15 cellular contexts compared by ENCODE assay signal in the genomic region with DNA sequence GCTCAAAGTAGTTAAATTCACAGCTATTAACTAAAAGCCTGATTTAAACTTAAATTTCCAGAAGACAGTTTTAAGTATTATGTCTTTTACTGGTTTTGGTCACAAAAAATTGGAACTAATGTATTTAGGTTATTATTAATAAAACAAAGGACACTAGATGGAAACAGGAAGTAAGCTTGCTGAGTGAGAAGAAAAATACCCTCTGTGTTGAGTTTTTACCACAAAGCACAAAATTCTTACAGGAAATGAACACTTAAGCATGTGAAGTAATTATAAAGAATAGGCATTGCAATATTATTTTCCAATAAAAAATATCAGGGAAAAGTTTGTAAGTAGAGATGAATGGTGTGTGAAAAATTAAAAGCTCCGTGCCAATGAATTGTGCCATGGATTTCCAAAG. TPM values are rescaled to one million over a fixed set of nuclear protein-coding genes. Genes with fewer than 3 reads are reported as not detected.
DNase-seq lines count a peak whose midpoint lies in the region; ATAC-seq and TF ChIP-seq lines count a peak whose summit lies in the region.
"Had no signal": no experiment of that assay in that cellular context is flagged by ENCODE, and none has a peak within 500 bp of the region (broad histone marks: within the 10 kb centered on the region; RNA-seq: fewer than 3 reads in every experiment).

No MANE protein-coding gene starts in this region.

- DNase-seq in A673 (ENCODE audit: low spot score) (peak; percentile 66), MV-4-11 (lab: John Stamatoyannopoulos, UW) (peak; percentile 56), dermis microvascular lymphatic vessel endothelial cell (ENCODE audit: low read depth in 2 of 2) (peak; percentile 33 to 60), RKO (ENCODE audit: low spot score) (no peak), Caco-2 (no peak)
- DNase-seq in stimulated activated CD4-positive, alpha-beta T cell treated with anti-CD3 and anti-CD28 coated beads, Interleukin-4, amount 100 ng/mL, for 24 hours = no peak
- DNase-seq: activated CD4-positive, alpha-beta T cell treated with anti-CD3 and anti-CD28 coated beads, Interleukin-2, amount 50 U/mL, for 48 hours; activated gamma-delta T cell; stimulated activated CD4-positive, alpha-beta T cell treated with anti-CD3 and anti-CD28 coated beads, Interleukin-2, amount 100 ng/mL, for 48 hours; stimulated activated naive CD8-positive, alpha-beta T cell treated with anti-CD3 and anti-CD28 coated beads, Interleukin-15, Interleukin-2, amounts not matched to agents 100 U/mL and 50 U/mL, for 24 hours had no signal

- H3K27me3 ChIP-seq in A673 (replicated peaks; ENCODE audit: insufficient read depth, low read depth, low read length, poor library complexity) (no peaks in the 10 kb centered on the region), Caco-2 (replicated peaks; ENCODE audit: control insufficient read depth, insufficient read depth, low read length) (no peaks in the 10 kb centered on the region)
- H3K27me3 ChIP-seq: cardiac muscle cell had no signal

- TF ChIP-seq CTCF in A673 (conservative IDR thresholded peaks at IDR 0.05; ENCODE audit: low read depth, low read length) = no peak
- TF ChIP-seq CTCF in Caco-2 (IDR thresholded peaks at IDR 0.05; ENCODE audit: insufficient read depth in 1 of 2, low read depth in 1 of 2, low read length in 1 of 2, severe bottlenecking in 1 of 2, unreplicated experiment in 1 of 2) = no peak

- no peaks in the 10 kb centered on the region for H3K27me3 Mint-ChIP-seq in Caco-2 (ENCODE audit: insufficient read depth, unreplicated experiment)
- H3K27me3 Mint-ChIP-seq: progenitor cell of endocrine pancreas had no signal

- no peak overlapping the region for H3K27ac Mint-ChIP-seq in Caco-2 (ENCODE audit: unreplicated experiment)
- H3K27ac Mint-ChIP-seq: mesothelial cell of epicardium, progenitor cell of endocrine pancreas had no signal

- H3K4me1 ChIP-seq in A673 (ENCODE audit: insufficient read depth, low read length, poor library complexity, severe bottlenecking) (peaks cover 24% of the 10 kb centered on the region), Caco-2 (peaks cover 12% of the 10 kb centered on the region)

- POLR2A ChIA-PET in A673 (lab: Charles Lee; ENCODE audit: low non-redundant PET) = no interaction called here
- POLR2A ChIA-PET in Caco-2 (lab: Charles Lee) = no interaction called here

- H3K4me3 Mint-ChIP-seq in Caco-2 (ENCODE audit: unreplicated experiment) = no peak overlapping the region
- H3K4me3 Mint-ChIP-seq: mesothelial cell of epicardium had no signal

- peaks cover 33% of the 10 kb centered on the region for H3K4me1 Mint-ChIP-seq in Caco-2 (ENCODE audit: low read depth, unreplicated experiment)

- H3K27ac ChIP-seq in A673 (ENCODE audit: low read depth, low read length, poor library complexity, severe bottlenecking) = no peak overlapping the region
- H3K27ac ChIP-seq: cardiac muscle cell had no signal

- intact Hi-C loops in A673 (cut with micrococcal nuclease; ENCODE audit: unreplicated experiment) = no loop called here
- intact Hi-C loops in Caco-2 (cut with micrococcal nuclease; ENCODE audit: unreplicated experiment) = no loop called here

- H3K4me3 ChIP-seq in A673 (ENCODE audit: low read depth, low read length, poor library complexity, severe bottlenecking) = no peak overlapping the region
- no peak overlapping the region for H3K4me3 ChIP-seq in Caco-2 (ENCODE audit: low read depth, low read length)
- H3K4me3 ChIP-seq: cardiac muscle cell had no signal

- CTCF ChIA-PET in A673 (lab: Charles Lee) (no interaction called here), Caco-2 (lab: Charles Lee) (no interaction called here)

- BruUV-seq in A673 (replicated peaks; lab: Mats Ljungman, UMichigan) (no TSS peak), Caco-2 (replicated peaks; lab: Mats Ljungman, UMichigan) (no TSS peak)

- ATAC-seq in GM18520 (IDR thresholded peaks at IDR 0.05; ENCODE audit: unreplicated experiment) = peak; percentile 49
- ATAC-seq in HG02678 (IDR thresholded peaks at IDR 0.05; ENCODE audit: unreplicated experiment) = no peak
- ATAC-seq: stimulated activated naive CD8-positive, alpha-beta T cell treated with anti-CD3 and anti-CD28 coated beads, Interleukin-15, Interleukin-2, amounts not matched to agents 100 U/mL and 50 U/mL, for 24 hours had no signal

- H3K36me3 Mint-ChIP-seq in Caco-2 (ENCODE audit: insufficient read depth, unreplicated experiment) = peaks cover 57% of the 10 kb centered on the region

- H3K9me3 ChIP-seq in A673 (ENCODE audit: low read depth, low read length, poor library complexity, severe bottlenecking) = no peaks in the 10 kb centered on the region
- no peaks in the 10 kb centered on the region for H3K9me3 ChIP-seq in Caco-2

- H3K36me3 ChIP-seq in A673 (ENCODE audit: insufficient read depth, low read length, poor library complexity, severe bottlenecking) (no peaks in the 10 kb centered on the region), Caco-2 (ENCODE audit: control insufficient read depth, insufficient read depth, low read length) (no peaks in the 10 kb centered on the region; the same call in 1 of the 2 replicates)
- H3K36me3 ChIP-seq: cardiac muscle cell had no signal

- H3K9me3 Mint-ChIP-seq in Caco-2 (ENCODE audit: unreplicated experiment) = no peaks in the 10 kb centered on the region
- H3K9me3 Mint-ChIP-seq: mesothelial cell of epicardium had no signal

RNA-seq across cellular contexts. Expression of gene PIK3C2A, which starts 46.3 kb away (rescaled TPM):
- total RNA-seq in A673 (2021) (43.8 and 44.2 TPM in 2 replicates), dermis microvascular lymphatic vessel endothelial cell (36.7 and 36.8 TPM in 2 replicates), Caco-2 (2022) (138 and 140 TPM in 2 replicates)

Comparison
In these comparisons a context has a peak if more than half of its experiments do, and no peak if none do; other contexts are left out.
1. DNase-seq: peak in A673 (single experiment), MV-4-11 (single experiment) and dermis microvascular lymphatic vessel endothelial cell (2 of 2); none in RKO (single experiment), stimulated activated CD4-positive, alpha-beta T cell treated with anti-CD3 and anti-CD28 coated beads, Interleukin-4, amount 100 ng/mL, for 24 hours (single experiment) and Caco-2 (0 of 2).